In the genomic region with DNA sequence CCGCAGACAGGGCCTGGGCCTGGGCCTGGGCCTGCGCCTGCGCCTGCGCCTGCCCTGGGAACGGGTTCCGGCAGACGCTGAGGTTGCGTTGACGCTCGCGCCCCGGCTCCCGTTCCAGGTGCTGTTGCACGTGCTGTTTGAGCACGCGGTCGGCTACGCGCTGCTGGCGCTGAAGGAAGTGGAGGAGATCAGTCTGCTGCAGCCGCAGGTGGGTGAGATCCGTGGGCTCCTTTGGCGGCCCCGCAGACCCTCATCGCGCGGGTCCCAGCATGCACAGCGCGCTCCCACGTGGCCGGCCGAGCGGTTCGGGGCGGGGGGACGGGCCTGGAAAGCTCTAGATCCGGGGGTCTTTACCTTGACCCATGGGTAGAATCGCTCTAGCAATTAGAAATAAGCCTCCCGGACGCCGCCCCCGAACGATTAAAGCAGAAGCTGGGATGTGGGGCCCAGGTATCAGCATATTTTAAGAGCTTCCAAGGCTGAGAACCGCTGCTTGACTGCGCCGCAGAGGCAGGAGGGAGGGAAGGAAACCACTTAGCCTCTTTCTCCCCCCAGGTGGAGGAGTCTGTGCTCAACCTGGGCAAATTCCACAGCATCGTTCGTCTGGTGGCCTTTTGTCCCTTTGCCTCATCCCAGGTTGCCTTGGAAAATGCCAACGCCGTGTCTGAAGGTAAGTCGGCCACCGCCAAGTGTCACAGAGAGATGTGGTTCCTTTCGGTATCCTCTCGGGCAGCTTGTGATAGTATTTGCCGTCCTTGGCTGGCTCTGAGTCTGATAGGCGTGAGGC, we compare ENCODE assay signal across 8 cellular contexts. TPM values are rescaled to one million over a fixed set of nuclear protein-coding genes. Genes with fewer than 3 reads are reported as not detected.
DNase-seq lines count a peak whose midpoint lies in the region; ATAC-seq, FAIRE-seq and TF ChIP-seq lines count a peak whose summit lies in the region.

No MANE protein-coding gene starts in this region.

- peaks cover 20% of the 10 kb centered on the region for H3K4me1 Mint-ChIP-seq in GM23338
- H3K4me1 Mint-ChIP-seq in activated T-helper 1 cell treated with anti-CD3 and anti-CD28 coated beads, Interleukin-12 subunit alpha, Interleukin-12 subunit beta, Interleukin-2, Interleukin-4 antibody, amounts not matched to agents 30 ng/mL and 10 ng/mL and 1 ng/mL, durations not matched to agents 14 hours and 24 hours and 36 hours (ENCODE audit: low read depth), result peaks cover 33% of the 10 kb centered on the region

- H3K79me2 ChIP-seq in GM23338 (replicated peaks; ENCODE audit: insufficient read depth) (peaks cover 48% of the 10 kb centered on the region), Loucy (ENCODE audit: insufficient read depth, low read length) (peaks cover 61% of the 10 kb centered on the region)

- peak overlapping the region; percentile 86 for H3K27ac Mint-ChIP-seq in GM23338
- peak overlapping the region; percentile 83 for H3K27ac Mint-ChIP-seq in activated T-helper 1 cell treated with anti-CD3 and anti-CD28 coated beads, Interleukin-12 subunit alpha, Interleukin-12 subunit beta, Interleukin-2, Interleukin-4 antibody, amounts not matched to agents 30 ng/mL and 10 ng/mL and 1 ng/mL, durations not matched to agents 14 hours and 24 hours and 36 hours

- H3K9me3 ChIP-seq in Loucy (ENCODE audit: insufficient read depth, low read depth, low read length), result no peaks in the 10 kb centered on the region
- H3K9me3 ChIP-seq in pancreas, result no peaks in the 10 kb centered on the region

- intact Hi-C loops in activated T-helper 1 cell treated with anti-CD3 and anti-CD28 coated beads, Interleukin-12 subunit alpha, Interleukin-12 subunit beta, Interleukin-2, Interleukin-4 antibody, amounts not matched to agents 30 ng/mL and 10 ng/mL and 1 ng/mL, durations not matched to agents 14 hours and 24 hours and 36 hours (cut with micrococcal nuclease), result loop anchor here (1.0 to 10.0 kb wide), 7 partner anchors 11 to 1818 kb away; a partner anchor contains a TSS
- intact Hi-C loops in Right ventricle myocardium superior (cut with DNase I) (no loop called here), pancreas (cut with DNase I) (no loop called here)

- peaks cover 4% of the 10 kb centered on the region; the same call in 2 of the 3 replicates for H3K9me3 Mint-ChIP-seq in GM23338
- no peaks in the 10 kb centered on the region for H3K9me3 Mint-ChIP-seq in activated T-helper 1 cell treated with anti-CD3 and anti-CD28 coated beads, Interleukin-12 subunit alpha, Interleukin-12 subunit beta, Interleukin-2, Interleukin-4 antibody, amounts not matched to agents 30 ng/mL and 10 ng/mL and 1 ng/mL, durations not matched to agents 14 hours and 24 hours and 36 hours

- 0% methylated on average over 49 to 56 of the region's 56 CpGs for WGBS in pancreas, 2 donors

- TF ChIP-seq CTCF in GM23338 (conservative IDR thresholded peaks at IDR 0.05; ENCODE audit: low read depth in 2 of 2) (no peak), Loucy (conservative IDR thresholded peaks at IDR 0.05; ENCODE audit: low read length) (no peak), pancreas (IDR thresholded peaks at IDR 0.05) (no peak)

- peaks cover 49% of the 10 kb centered on the region for H3F3A ChIP-seq in GM23338 (replicated peaks; ENCODE audit: low read depth)
- H3F3A ChIP-seq in Loucy (ENCODE audit: low read depth), result peaks cover 15% of the 10 kb centered on the region

- H3K9ac ChIP-seq in Loucy (ENCODE audit: low read depth, low read length, poor library complexity, severe bottlenecking), result peak overlapping the region; percentile 94

- peak overlapping the region; percentile 94 for H3K4me3 Mint-ChIP-seq in GM23338
- peak overlapping the region; percentile 92 for H3K4me3 Mint-ChIP-seq in activated T-helper 1 cell treated with anti-CD3 and anti-CD28 coated beads, Interleukin-12 subunit alpha, Interleukin-12 subunit beta, Interleukin-2, Interleukin-4 antibody, amounts not matched to agents 30 ng/mL and 10 ng/mL and 1 ng/mL, durations not matched to agents 14 hours and 24 hours and 36 hours

- peaks cover 22% of the 10 kb centered on the region for H3K27me3 Mint-ChIP-seq in GM23338 (ENCODE audit: insufficient read depth, low read depth, poor library complexity)
- no peaks in the 10 kb centered on the region for H3K27me3 Mint-ChIP-seq in activated T-helper 1 cell treated with anti-CD3 and anti-CD28 coated beads, Interleukin-12 subunit alpha, Interleukin-12 subunit beta, Interleukin-2, Interleukin-4 antibody, amounts not matched to agents 30 ng/mL and 10 ng/mL and 1 ng/mL, durations not matched to agents 14 hours and 24 hours and 36 hours (ENCODE audit: insufficient read depth)

- H3K4me2 ChIP-seq in GM23338, result peak overlapping the region; percentile 100
- peak overlapping the region; percentile 99 for H3K4me2 ChIP-seq in Loucy (ENCODE audit: low read depth, low read length, poor library complexity, severe bottlenecking)

- peaks cover 54% of the 10 kb centered on the region for H3K36me3 Mint-ChIP-seq in GM23338 (ENCODE audit: low read depth)
- H3K36me3 Mint-ChIP-seq in activated T-helper 1 cell treated with anti-CD3 and anti-CD28 coated beads, Interleukin-12 subunit alpha, Interleukin-12 subunit beta, Interleukin-2, Interleukin-4 antibody, amounts not matched to agents 30 ng/mL and 10 ng/mL and 1 ng/mL, durations not matched to agents 14 hours and 24 hours and 36 hours (ENCODE audit: low read depth), result peaks cover 47% of the 10 kb centered on the region

- H3K4me1 ChIP-seq in GM23338 (ENCODE audit: insufficient read depth) (peaks cover 15% of the 10 kb centered on the region), Loucy (ENCODE audit: insufficient read depth, low read length, poor library complexity, severe bottlenecking) (peaks cover 38% of the 10 kb centered on the region), pancreas (peaks cover 5 to 16% (median 7%) of the 10 kb centered on the region in 3 donors)

- no peak for FAIRE-seq in pancreas (lab: Jason Lieb, UNC)

- peak overlapping the region; percentile 99 for H3K4me3 ChIP-seq in GM23338
- peak overlapping the region; percentile 99 for H3K4me3 ChIP-seq in Loucy (ENCODE audit: low read length, poor library complexity, severe bottlenecking)
- H3K4me3 ChIP-seq in pancreas, result peak overlapping the region; percentile 91 to 98 (median 96)

- ATAC-seq in GM23338, result peak; percentile 53
- peak; percentile 73 for ATAC-seq in Right ventricle myocardium superior (ENCODE audit: poor library complexity)
- ATAC-seq in pancreas, result peak; percentile 46 to 71 (median 62)

- H4K20me1 ChIP-seq in GM23338 (replicated peaks; ENCODE audit: insufficient read depth) (peaks cover 47% of the 10 kb centered on the region), Loucy (ENCODE audit: insufficient read depth, low read length, poor library complexity, severe bottlenecking) (peaks cover 54% of the 10 kb centered on the region)

- DNase-seq in NCI-H1417 (lab: John Stamatoyannopoulos, UW) (peak in 2 of 3 experiments; percentile 68 to 71), NCI-H1417 treated with DMSO at 0.1 percent for 48 hours (lab: John Stamatoyannopoulos, UW) (no peak), GM23338 (ENCODE audit: low spot score) (peak; percentile 37), Right ventricle myocardium superior (peak; percentile 65), pancreas (peak in 1 of 6 donors; percentile 87), islet precursor cell (no peak)
- no peak for DNase-seq in activated T-helper 1 cell treated with anti-CD3 and anti-CD28 coated beads, Interleukin-12 subunit alpha, Interleukin-12 subunit beta, Interleukin-2, Interleukin-4 antibody, amounts not matched to agents 30 ng/mL and 10 ng/mL and 1 ng/mL, durations not matched to agents 14 hours and 24 hours and 36 hours (ENCODE audit: low spot score)

- H3K27me3 ChIP-seq in GM23338 (ENCODE audit: insufficient read depth), result no peaks in the 10 kb centered on the region
- H3K27me3 ChIP-seq in Loucy (ENCODE audit: insufficient read depth, low read length, poor library complexity, severe bottlenecking), result no peaks in the 10 kb centered on the region
- no peaks in the 10 kb centered on the region for H3K27me3 ChIP-seq in pancreas

- H3K27ac ChIP-seq in GM23338 (ENCODE audit: low read depth) (peak overlapping the region; percentile 85), pancreas (peak overlapping the region; percentile 78 to 91 (median 80))

- H3K9me2 ChIP-seq in GM23338 (ENCODE audit: insufficient read depth) (no peaks in the 10 kb centered on the region), Loucy (replicated peaks; ENCODE audit: low read depth, low read length) (no peaks in the 10 kb centered on the region)

- H2AFZ ChIP-seq in GM23338 (no peak overlapping the region), Loucy (ENCODE audit: low read length) (peak overlapping the region; percentile 77)

- H3K36me3 ChIP-seq in GM23338 (ENCODE audit: insufficient read depth) (peaks cover 47% of the 10 kb centered on the region), Loucy (ENCODE audit: insufficient read depth, low read length) (peaks cover 42% of the 10 kb centered on the region), pancreas (peaks cover 7 to 35% (median 21%) of the 10 kb centered on the region in 3 donors)

TF ChIP-seq in GM23338, 12 proteins besides CTCF, POLR2A, EP300 and RAD21 (continues in another document):
- TF ChIP-seq ZNF331 (CRISPR knock-in tag; IDR thresholded peaks at IDR 0.05; ENCODE audit: low read depth), result no peak

RNA-seq across cellular contexts. Expression of a gene that starts 0.5 kb away (rescaled TPM):
- total RNA-seq in GM23338 (2014; rRNA removed; shearing (Covaris generic)), result 429 and 447 TPM in 2 replicates
- polyA plus RNA-seq in GM23338 (2016; fragmentation: Nextera tagmentation; extraction: Ambion mirVana) (569 and 576 TPM in 2 replicates), pancreas (100 to 1,000 TPM; 124 to 204 TPM)
- 863 and 897 TPM in 2 replicates for total RNA-seq in activated T-helper 1 cell treated with anti-CD3 and anti-CD28 coated beads, Interleukin-12 subunit alpha, Interleukin-12 subunit beta, Interleukin-2, Interleukin-4 antibody, amounts not matched to agents 30 ng/mL and 10 ng/mL and 1 ng/mL, durations not matched to agents 14 hours and 24 hours and 36 hours
- total RNA-seq in Right ventricle myocardium superior (45.6 TPM), pancreas (10 to 100 TPM; 36.2 to 83.1 (median 60.1) TPM)

RNA-seq across cellular contexts. Expression of a gene that starts 11.1 kb away (rescaled TPM):
- total RNA-seq in GM23338 (2014; rRNA removed; shearing (Covaris generic)), result 126 and 141 TPM in 2 replicates
- 77.7 and 87.1 TPM in 2 replicates for polyA plus RNA-seq in GM23338 (2016; fragmentation: Nextera tagmentation; extraction: Ambion mirVana)
- 116 and 125 TPM in 2 replicates for total RNA-seq in activated T-helper 1 cell treated with anti-CD3 and anti-CD28 coated beads, Interleukin-12 subunit alpha, Interleukin-12 subunit beta, Interleukin-2, Interleukin-4 antibody, amounts not matched to agents 30 ng/mL and 10 ng/mL and 1 ng/mL, durations not matched to agents 14 hours and 24 hours and 36 hours
- 277 TPM for total RNA-seq in Right ventricle myocardium superior
- total RNA-seq in pancreas, result 10 to 100 TPM; 27.3 to 41.3 (median 31.3) TPM
- polyA plus RNA-seq in pancreas, result 10 to 100 TPM; 51.2 to 83.3 TPM

RNA-seq across cellular contexts. Expression of a gene that starts 39.7 kb away (rescaled TPM):
- total RNA-seq in GM23338 (2014; rRNA removed; shearing (Covaris generic)), result 0.50 and 0.66 TPM in 2 replicates
- 1.4 and 1.6 TPM in 2 replicates for polyA plus RNA-seq in GM23338 (2016; fragmentation: Nextera tagmentation; extraction: Ambion mirVana)
- total RNA-seq in activated T-helper 1 cell treated with anti-CD3 and anti-CD28 coated beads, Interleukin-12 subunit alpha, Interleukin-12 subunit beta, Interleukin-2, Interleukin-4 antibody, amounts not matched to agents 30 ng/mL and 10 ng/mL and 1 ng/mL, durations not matched to agents 14 hours and 24 hours and 36 hours, result 12.3 and 12.6 TPM in 2 replicates
- 2.9 TPM for total RNA-seq in Right ventricle myocardium superior
- 10 to 100 TPM in 2 of 6 donors, 1 to 10 TPM in 4; 6.8 to 16.4 (median 8.1) TPM for total RNA-seq in pancreas
- 10 to 100 TPM; 22.9 to 25.3 TPM for polyA plus RNA-seq in pancreas

Comparison
In these comparisons a context has a peak if more than half of its experiments do, and no peak if none do; other contexts are left out.
1. DNase-seq: peak in NCI-H1417 (2 of 3), GM23338 (single experiment) and Right ventricle myocardium superior (single experiment); none in NCI-H1417 treated with DMSO at 0.1 percent for 48 hours (single experiment), activated T-helper 1 cell treated with anti-CD3 and anti-CD28 coated beads, Interleukin-12 subunit alpha, Interleukin-12 subunit beta, Interleukin-2, Interleukin-4 antibody, amounts not matched to agents 30 ng/mL and 10 ng/mL and 1 ng/mL, durations not matched to agents 14 hours and 24 hours and 36 hours (single experiment) and islet precursor cell (single experiment).
2. Peak in every context shown above with its lines, with median percentiles within 50 percentile points of each other: ATAC-seq and H3K4me3 ChIP-seq.